1 cellular context compared by ENCODE assay signal in the genomic region with DNA sequence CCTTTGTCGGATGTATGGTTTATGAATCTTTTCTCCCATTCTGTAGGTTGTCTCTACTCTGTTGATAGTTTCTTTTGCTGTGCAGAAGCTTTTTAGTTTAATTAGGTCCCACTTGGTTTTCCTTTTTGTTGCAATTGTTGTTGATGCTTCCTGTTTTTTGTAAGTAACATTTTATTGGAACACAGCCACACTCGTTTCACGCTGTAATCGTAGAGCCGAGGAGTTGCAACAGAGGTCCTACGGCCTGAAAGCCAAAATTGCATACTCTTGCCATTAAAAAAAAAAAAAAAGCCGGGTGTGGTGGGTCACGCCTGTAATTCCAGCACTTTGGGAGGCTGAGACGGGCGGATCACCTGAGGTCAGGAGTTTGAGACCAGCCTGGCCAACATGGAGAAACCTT. TPM values are rescaled to one million over a fixed set of nuclear protein-coding genes. Genes with fewer than 3 reads are reported as not detected.
"Had no signal": no experiment of that assay in that cellular context is flagged by ENCODE, and none has a peak within 500 bp of the region (broad histone marks: within the 10 kb centered on the region; RNA-seq: fewer than 3 reads in every experiment).

No MANE protein-coding gene starts in this region.

RNA-seq across cellular contexts. Expression of a gene that starts 40.9 kb away (rescaled TPM):
- polyA plus RNA-seq: aorta had no signal
